In the genomic region with DNA sequence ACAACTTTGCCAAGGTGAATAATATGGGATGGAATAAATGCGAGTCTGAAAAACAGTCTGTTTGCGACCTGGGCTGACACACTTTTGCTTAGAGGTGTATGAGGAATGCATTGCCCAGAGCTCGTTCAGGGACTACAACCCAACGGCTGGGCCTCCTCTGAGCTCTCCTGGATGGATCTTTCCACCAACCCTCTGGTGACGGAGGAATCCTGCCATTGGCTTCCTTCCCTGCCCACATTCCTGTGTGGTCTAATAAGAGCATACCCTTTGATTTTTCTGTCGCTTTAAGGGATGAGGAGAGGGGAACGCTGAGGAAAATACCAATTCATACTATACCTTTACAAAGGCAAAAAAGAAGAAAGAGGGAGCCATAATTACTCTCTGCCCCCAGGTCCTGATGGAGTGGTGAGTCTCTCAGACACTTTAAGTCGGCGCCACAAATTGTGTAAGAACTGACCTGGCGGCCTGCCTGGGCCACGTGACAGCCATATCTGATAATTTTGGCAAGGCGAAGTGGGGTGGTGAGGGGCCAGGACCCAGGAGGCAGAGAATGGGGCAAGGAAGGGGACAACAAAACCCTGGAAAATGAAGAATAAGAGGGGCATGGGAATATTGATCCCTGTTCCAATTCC, we compare ENCODE assay signal across 17 cellular contexts.
DNase-seq lines count a peak whose midpoint lies in the region; ATAC-seq and TF ChIP-seq lines count a peak whose summit lies in the region.
"Had no signal": no experiment of that assay in that cellular context is flagged by ENCODE, and none has a peak within 500 bp of the region (broad histone marks: within the 10 kb centered on the region; RNA-seq: fewer than 3 reads in every experiment).

No MANE protein-coding gene starts in this region.

- H3K9me3 Mint-ChIP-seq in progenitor cell of endocrine pancreas (ENCODE audit: low read depth) = no peaks in the 10 kb centered on the region

- peaks cover 0 to 8% of the 10 kb centered on the region in 2 donors for H3K4me1 ChIP-seq in breast epithelium
- H3K4me1 ChIP-seq: SJCRH30 had no signal

- no peaks in the 10 kb centered on the region for H3K27me3 Mint-ChIP-seq in progenitor cell of endocrine pancreas
- H3K27me3 Mint-ChIP-seq: CD4-positive, CD25-positive, alpha-beta regulatory T cell had no signal

- ATAC-seq in GM21423 (IDR thresholded peaks at IDR 0.05; ENCODE audit: unreplicated experiment) = no peak
- ATAC-seq: HCT116 had no signal

- DNase-seq in RPMI7951 (ENCODE audit: low read depth) (peak; percentile 66), breast epithelium (ENCODE audit: low spot score in 2 of 2) (no peak), progenitor cell of endocrine pancreas (ENCODE audit: low spot score, unreplicated experiment) (no peak), occipital lobe (lab: John Stamatoyannopoulos, UW) (no peak), hippocampal formation (lab: John Stamatoyannopoulos, UW) (no peak), NCI-H510A treated with DMSO at 0.1 percent for 48 hours (lab: John Stamatoyannopoulos, UW) (no peak)
- DNase-seq: CD4-positive, CD25-positive, alpha-beta regulatory T cell; DMS53; KBM-7; NCI-H1436; NCI-H2029; NCI-H2171; NCI-H446; NK-92 treated with Interleukin-12 subunit alpha and Interleukin-12 subunit beta, amount 100 ng/mL, for 24 hours had no signal

- no peak overlapping the region for H3K4me3 Mint-ChIP-seq in progenitor cell of endocrine pancreas (ENCODE audit: low read depth)
- H3K4me3 Mint-ChIP-seq: CD4-positive, CD25-positive, alpha-beta regulatory T cell had no signal

- H3K36me3 Mint-ChIP-seq in progenitor cell of endocrine pancreas (ENCODE audit: insufficient read depth) = no peaks in the 10 kb centered on the region
- H3K36me3 Mint-ChIP-seq: CD4-positive, CD25-positive, alpha-beta regulatory T cell had no signal

- no peak overlapping the region for H3K4me3 ChIP-seq in breast epithelium
- H3K4me3 ChIP-seq: SJCRH30 had no signal

- H3K4me1 Mint-ChIP-seq in progenitor cell of endocrine pancreas (ENCODE audit: low read depth) = peaks cover 40% of the 10 kb centered on the region

- H3K9me3 ChIP-seq in breast epithelium = no peaks in the 10 kb centered on the region

- peak overlapping the region; percentile 73 for H3K27ac Mint-ChIP-seq in progenitor cell of endocrine pancreas

- no peak for TF ChIP-seq POLR2A in breast epithelium (IDR thresholded peaks at IDR 0.05)

- TF ChIP-seq CTCF in breast epithelium (IDR thresholded peaks at IDR 0.05) (no peak), progenitor cell of endocrine pancreas (IDR thresholded peaks at IDR 0.05; ENCODE audit: unreplicated experiment) (no peak)

- peak overlapping the region; percentile 19 to 81 for H3K27ac ChIP-seq in breast epithelium
- H3K27ac ChIP-seq: SJCRH30 had no signal

- no peaks in the 10 kb centered on the region for H3K36me3 ChIP-seq in breast epithelium
- H3K36me3 ChIP-seq: SJCRH30 had no signal

- H3K27me3 ChIP-seq in breast epithelium = no peaks in the 10 kb centered on the region
- H3K27me3 ChIP-seq: SJCRH30 had no signal

- intact Hi-C loops in breast epithelium (cut with DNase I; ENCODE audit: low total_unique reads) = no loop called here
